ENCODE assay signal across 8 cellular contexts in genomic region chr10:86178401-86179142, GRCh38.
A peak's percentile ranks its signal among the peaks of the same experiment; 100 is the strongest.
DNase-seq lines count a peak whose midpoint lies in the region; ATAC-seq and TF ChIP-seq lines count a peak whose summit lies in the region.

No MANE protein-coding gene starts in this region.

- POLR2A ChIA-PET in WTC11 (lab: Charles Lee), result no interaction called here

- in situ Hi-C loops in transverse colon (cut with MboI; ENCODE audit: low pct_ligation_motif_present in 1 of 4, low pct_unique_long_range_greater_than_20kb in 1 of 4, low sequenced_read_pairs in 3 of 4), result no loop called here

- no peaks in the 10 kb centered on the region for H3K9me2 ChIP-seq in DOHH2 (replicated peaks; ENCODE audit: control insufficient read depth, low read length)

- no peaks in the 10 kb centered on the region for H3F3A ChIP-seq in DOHH2 (ENCODE audit: control insufficient read depth, insufficient read depth)

- TF ChIP-seq CTCF in DOHH2 (IDR thresholded peaks at IDR 0.05; ENCODE audit: low read depth, low read length, poor library complexity, severe bottlenecking), result peak; percentile 22
- peak; percentile 64 for TF ChIP-seq CTCF in WTC11 (IDR thresholded peaks at IDR 0.05)
- TF ChIP-seq CTCF in nephron progenitor cell (IDR thresholded peaks at IDR 0.05), result peak; percentile 64
- peak in 1 of 5 experiments; percentile 7 for TF ChIP-seq CTCF in transverse colon (IDR thresholded peaks at IDR 0.05)
- no peak for TF ChIP-seq CTCF in sigmoid colon (IDR thresholded peaks at IDR 0.05)

- DNase-seq in WTC11 (ENCODE audit: low spot score) (peak; percentile 82), nephron progenitor cell (peak; percentile 61), transverse colon (no peak), T1000 (lab: John Stamatoyannopoulos, UW) (no peak), sigmoid colon (no peak)
- DNase-seq in activated CD4-positive, alpha-beta T cell treated with anti-CD3 and anti-CD28 coated beads, Interleukin-2, amount 50 U/mL, for 1 hour, result no peak

- no peaks in the 10 kb centered on the region for H3K27me3 ChIP-seq in DOHH2 (ENCODE audit: control insufficient read depth, low read length)
- H3K27me3 ChIP-seq in transverse colon, result no peaks in the 10 kb centered on the region
- H3K27me3 ChIP-seq in sigmoid colon, result no peaks in the 10 kb centered on the region

- no peaks in the 10 kb centered on the region for H3K36me3 Mint-ChIP-seq in WTC11
- H3K36me3 Mint-ChIP-seq in nephron progenitor cell (ENCODE audit: low read depth), result no peaks in the 10 kb centered on the region

- WGBS in transverse colon (ENCODE audit: low coverage in 1 of 2), 2 donors, result 49 to 51% methylated on average over 3 to 11 of the region's 11 CpGs
- WGBS in sigmoid colon, 2 donors, result 43 to 60% methylated on average over 11 of the region's 11 CpGs

- H4K20me1 ChIP-seq in DOHH2 (ENCODE audit: control insufficient read depth, insufficient read depth, low read depth, low read length), result no peaks in the 10 kb centered on the region

- H3K4me1 Mint-ChIP-seq in WTC11, result no peaks in the 10 kb centered on the region
- peaks cover 8% of the 10 kb centered on the region for H3K4me1 Mint-ChIP-seq in nephron progenitor cell

- H3K27ac ChIP-seq in DOHH2 (ENCODE audit: low read depth, low read length), result no peak overlapping the region
- no peak overlapping the region for H3K27ac ChIP-seq in transverse colon
- H3K27ac ChIP-seq in sigmoid colon, result no peak overlapping the region

- CTCF ChIA-PET in WTC11 (lab: Charles Lee), result interaction anchor here (0.5 to 2.2 kb wide), 28 partner anchors 11 to 253 kb away, joined by 3 to 14 read pairs (median 4); no protein-coding TSS in a partner anchor

- H3K27ac Mint-ChIP-seq in WTC11, result no peak overlapping the region
- H3K27ac Mint-ChIP-seq in nephron progenitor cell, result no peak overlapping the region

- H3K27me3 Mint-ChIP-seq in WTC11 (ENCODE audit: low read depth), result no peaks in the 10 kb centered on the region
- H3K27me3 Mint-ChIP-seq in nephron progenitor cell (ENCODE audit: low read depth, poor library complexity), result peaks cover 17% of the 10 kb centered on the region

- H3K4me3 Mint-ChIP-seq in WTC11 (no peak overlapping the region), nephron progenitor cell (no peak overlapping the region)

- H3K9me3 Mint-ChIP-seq in WTC11, result no peaks in the 10 kb centered on the region
- H3K9me3 Mint-ChIP-seq in nephron progenitor cell, result no peaks in the 10 kb centered on the region

- TF ChIP-seq EP300 in transverse colon (IDR thresholded peaks at IDR 0.05; ENCODE audit: low read depth) (no peak), sigmoid colon (IDR thresholded peaks at IDR 0.05) (no peak)

- no peaks in the 10 kb centered on the region for H3K4me1 ChIP-seq in DOHH2 (ENCODE audit: control insufficient read depth, low read length)
- H3K4me1 ChIP-seq in transverse colon, result no peaks in the 10 kb centered on the region
- no peaks in the 10 kb centered on the region for H3K4me1 ChIP-seq in sigmoid colon

- H3K4me3 ChIP-seq in DOHH2 (ENCODE audit: low read length) (no peak overlapping the region), transverse colon (no peak overlapping the region), sigmoid colon (no peak overlapping the region)

- TF ChIP-seq POLR2A in transverse colon (IDR thresholded peaks at IDR 0.05) (no peak), sigmoid colon (IDR thresholded peaks at IDR 0.05) (no peak)

- H3K36me3 ChIP-seq in DOHH2 (ENCODE audit: control insufficient read depth, low read length), result no peaks in the 10 kb centered on the region
- H3K36me3 ChIP-seq in transverse colon, result no peaks in the 10 kb centered on the region
- H3K36me3 ChIP-seq in sigmoid colon, result no peaks in the 10 kb centered on the region

- peak; percentile 68 for ATAC-seq in HG02981 (IDR thresholded peaks at IDR 0.05; ENCODE audit: unreplicated experiment)
- peak; percentile 99 for ATAC-seq in WTC11

- H3K9me3 ChIP-seq in DOHH2 (ENCODE audit: control insufficient read depth, insufficient read depth, low read length) (no peaks in the 10 kb centered on the region), transverse colon (no peaks in the 10 kb centered on the region), sigmoid colon (no peaks in the 10 kb centered on the region)

- no peak overlapping the region for H3K4me2 ChIP-seq in DOHH2 (ENCODE audit: low read length)

- intact Hi-C loops in transverse colon (cut with DNase I; ENCODE audit: low total_unique reads), result no loop called here
- intact Hi-C loops in sigmoid colon (cut with DNase I), result no loop called here

- no peaks in the 10 kb centered on the region for H3K79me2 ChIP-seq in DOHH2 (ENCODE audit: control insufficient read depth, low read length)

TF ChIP-seq in WTC11, 78 proteins besides CTCF, POLR2A, EP300 and RAD21 (continues in another document):
- TF ChIP-seq ZNF138 (CRISPR knock-in tag; conservative IDR thresholded peaks at IDR 0.05), result no peak
- no peak for TF ChIP-seq ESRRA (CRISPR knock-in tag; IDR thresholded peaks at IDR 0.05; ENCODE audit: borderline replicate concordance)
- no peak for TF ChIP-seq FOXK1 (CRISPR knock-in tag; IDR thresholded peaks at IDR 0.05)
- TF ChIP-seq NR2C2 (CRISPR knock-in tag; IDR thresholded peaks at IDR 0.05), result no peak
- TF ChIP-seq RELA (CRISPR knock-in tag; IDR thresholded peaks at IDR 0.05; ENCODE audit: borderline replicate concordance), result no peak
- no peak for TF ChIP-seq IRF1 (CRISPR knock-in tag; IDR thresholded peaks at IDR 0.05)
- no peak for TF ChIP-seq JAZF1 (CRISPR knock-in tag; IDR thresholded peaks at IDR 0.05)
- no peak for TF ChIP-seq CREB1 (CRISPR knock-in tag; IDR thresholded peaks at IDR 0.05)
- no peak for TF ChIP-seq GABPB1 (CRISPR knock-in tag; IDR thresholded peaks at IDR 0.05)
- TF ChIP-seq ZNF219 (CRISPR knock-in tag; IDR thresholded peaks at IDR 0.05; ENCODE audit: borderline replicate concordance), result no peak
- no peak for TF ChIP-seq MXD4 (CRISPR knock-in tag; IDR thresholded peaks at IDR 0.05; ENCODE audit: borderline replicate concordance)
- no peak for TF ChIP-seq ZNF532 (CRISPR knock-in tag; IDR thresholded peaks at IDR 0.05; ENCODE audit: borderline replicate concordance)
- no peak for TF ChIP-seq NR3C1 (CRISPR knock-in tag; conservative IDR thresholded peaks at IDR 0.05; ENCODE audit: low read depth)
- TF ChIP-seq ZNF263 (CRISPR knock-in tag; IDR thresholded peaks at IDR 0.05; ENCODE audit: low read depth), result no peak
- no peak for TF ChIP-seq ELF4 (CRISPR knock-in tag; IDR thresholded peaks at IDR 0.05; ENCODE audit: low read depth)
- no peak for TF ChIP-seq ZMAT4 (CRISPR knock-in tag; IDR thresholded peaks at IDR 0.05)
- no peak for TF ChIP-seq PREB (CRISPR knock-in tag; IDR thresholded peaks at IDR 0.05; ENCODE audit: borderline replicate concordance)

Comparison
In these comparisons a context has a peak if more than half of its experiments do, and no peak if none do; other contexts are left out.
1. CTCF ChIP-seq: peak in DOHH2 (single experiment), WTC11 (single experiment) and nephron progenitor cell (single experiment); none in sigmoid colon (0 of 4).
2. DNase-seq: peak in WTC11 (single experiment) and nephron progenitor cell (single experiment); none in transverse colon (single experiment), activated CD4-positive, alpha-beta T cell treated with anti-CD3 and anti-CD28 coated beads, Interleukin-2, amount 50 U/mL, for 1 hour (single experiment), T1000 (single experiment) and sigmoid colon (single experiment).